ENCODE assay signal across 17 cellular contexts in the genomic region with DNA sequence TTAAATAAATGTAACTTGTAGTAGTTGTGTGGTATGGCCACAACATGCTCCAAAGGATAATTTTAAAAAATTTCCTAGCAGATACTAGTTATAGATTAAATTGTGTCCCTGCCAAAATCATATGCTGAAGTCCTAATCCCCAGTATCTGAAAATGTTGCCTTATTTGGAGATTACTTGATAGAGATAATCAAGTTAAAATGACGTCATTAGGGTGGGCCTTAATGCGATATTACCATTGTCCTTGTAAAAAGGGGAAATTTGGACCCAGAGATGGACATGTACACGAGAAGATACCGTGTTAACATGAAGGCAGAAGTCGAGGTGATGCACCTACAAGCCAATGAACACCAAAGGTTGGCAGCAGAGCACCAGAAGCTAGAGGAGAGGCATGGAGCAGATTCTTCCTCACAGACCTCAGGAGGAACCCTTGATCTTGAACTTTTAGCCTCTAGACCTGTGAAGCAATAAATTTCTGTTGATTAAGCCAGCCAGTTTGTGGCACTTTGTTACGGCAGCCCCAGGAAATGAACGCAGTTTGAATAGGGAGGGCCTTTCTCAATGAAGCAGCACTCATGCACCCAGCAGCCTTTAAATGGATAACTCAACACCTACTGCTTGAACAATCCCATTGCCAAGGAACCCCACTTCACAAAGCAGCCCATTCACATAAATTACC.
DNase-seq lines count a peak whose midpoint lies in the region; ATAC-seq, FAIRE-seq and TF ChIP-seq lines count a peak whose summit lies in the region.
"Had no signal": no experiment of that assay in that cellular context is flagged by ENCODE, and none has a peak within 500 bp of the region (broad histone marks: within the 10 kb centered on the region; RNA-seq: fewer than 3 reads in every experiment).

No MANE protein-coding gene starts in this region.

- H3K4me1 Mint-ChIP-seq in GM23338, result peaks cover 14% of the 10 kb centered on the region
- H3K4me1 Mint-ChIP-seq in immature natural killer cell, result peaks cover 20 to 25% of the 10 kb centered on the region in 2 donors

- no peaks in the 10 kb centered on the region for H4K20me1 ChIP-seq in GM23338 (replicated peaks; ENCODE audit: insufficient read depth)

- no peaks in the 10 kb centered on the region for H3K36me3 ChIP-seq in GM23338 (ENCODE audit: insufficient read depth)
- peaks cover 0 to 44% of the 10 kb centered on the region in 2 donors for H3K36me3 ChIP-seq in left lung
- H3K36me3 ChIP-seq: BE2C had no signal

- H2AFZ ChIP-seq in GM23338, result no peak overlapping the region
- H2AFZ ChIP-seq: GM23248 had no signal

- no peaks in the 10 kb centered on the region for H3K9me3 ChIP-seq in left lung
- H3K9me3 ChIP-seq: BE2C had no signal

- H3K4me3 Mint-ChIP-seq in GM23338 (no peak overlapping the region), immature natural killer cell (no peak overlapping the region)
- H3K4me3 Mint-ChIP-seq: CD4-positive, alpha-beta memory T cell had no signal

- H3K4me1 ChIP-seq in GM23338 (ENCODE audit: insufficient read depth) (peaks cover 12% of the 10 kb centered on the region; the same call in 1 of the 2 replicates), left lung (peaks cover 0 to 26% of the 10 kb centered on the region in 2 donors)
- H3K4me1 ChIP-seq: BE2C had no signal

- H3K36me3 Mint-ChIP-seq in GM23338 (ENCODE audit: low read depth) (peaks cover 2% of the 10 kb centered on the region; the same call in 1 of the 3 replicates), immature natural killer cell (peaks cover 8 to 28% (median 9%) of the 10 kb centered on the region in 3 donors)

- H3K9me3 Mint-ChIP-seq in GM23338, result no peaks in the 10 kb centered on the region
- H3K9me3 Mint-ChIP-seq in immature natural killer cell, result no peaks in the 10 kb centered on the region
- H3K9me3 Mint-ChIP-seq: CD4-positive, alpha-beta memory T cell had no signal

- no peak overlapping the region for H3K4me2 ChIP-seq in GM23338

- no peaks in the 10 kb centered on the region; the same call in 1 of the 2 replicates for H3F3A ChIP-seq in GM23338 (replicated peaks; ENCODE audit: low read depth)

- no peak for ATAC-seq in GM23338
- ATAC-seq in GM18502 (IDR thresholded peaks at IDR 0.05; ENCODE audit: poor library complexity, unreplicated experiment), result no peak
- ATAC-seq in left lung, result no peak

- DNase-seq in AML-193 (lab: John Stamatoyannopoulos, UW), result peak; percentile 22 to 63
- DNase-seq in GM23338 (ENCODE audit: low spot score), result no peak
- peak; percentile 72 for DNase-seq in SKM-1 treated with dmso at 0.1 percent for 144 hours (lab: John Stamatoyannopoulos, UW; ENCODE audit: unreplicated experiment)
- DNase-seq in immature natural killer cell, result no peak
- no peak for DNase-seq in frontal cortex (ENCODE audit: low spot score in 2 of 2)
- no peak for DNase-seq in left lung
- DNase-seq: BE2C; CD4-positive, alpha-beta memory T cell; DMS79 treated with DMSO at 0.1 percent for 48 hours; GM23248; KBM-7; NCI-H1092 treated with DMSO at 0.1 percent for 48 hours; NCI-H510A treated with DMSO at 0.1 percent for 48 hours; NCI-H82; SHP77 treated with DMSO at 0.1 percent for 48 hours had no signal

- no peak for FAIRE-seq in frontal cortex (lab: Jason Lieb, UNC)
- FAIRE-seq: D721Med had no signal

- no peak overlapping the region for H3K4me3 ChIP-seq in GM23338
- no peak overlapping the region for H3K4me3 ChIP-seq in left lung
- H3K4me3 ChIP-seq: GM23248 had no signal

- H3K27ac Mint-ChIP-seq in GM23338 (no peak overlapping the region), immature natural killer cell (peak overlapping the region in 5 of 6 donors; percentile 40 to 72 (median 63))

- intact Hi-C loops in left lung (cut with DNase I), result no loop called here

- no peaks in the 10 kb centered on the region for H3K27me3 ChIP-seq in GM23338 (ENCODE audit: insufficient read depth)
- H3K27me3 ChIP-seq in left lung, result no peaks in the 10 kb centered on the region
- H3K27me3 ChIP-seq: BE2C had no signal

- H3K9me2 ChIP-seq in GM23338 (ENCODE audit: insufficient read depth), result no peaks in the 10 kb centered on the region

- H3K27ac ChIP-seq in GM23338 (ENCODE audit: low read depth) (peak overlapping the region; percentile 18; the same call in 1 of the 2 replicates), left lung (no peak overlapping the region)
- H3K27ac ChIP-seq: GM23248 had no signal

- TF ChIP-seq CTCF in GM23338 (conservative IDR thresholded peaks at IDR 0.05; ENCODE audit: low read depth in 2 of 2) (no peak), left lung (IDR thresholded peaks at IDR 0.05) (no peak)

- H3K79me2 ChIP-seq in GM23338 (replicated peaks; ENCODE audit: insufficient read depth), result no peaks in the 10 kb centered on the region

- peaks cover 2% of the 10 kb centered on the region for H3K27me3 Mint-ChIP-seq in GM23338 (ENCODE audit: insufficient read depth, low read depth, poor library complexity)
- H3K27me3 Mint-ChIP-seq in immature natural killer cell (ENCODE audit: low read depth in 3 of 3), result peaks cover 0 to 4% (median under 1%) of the 10 kb centered on the region in 3 donors
- H3K27me3 Mint-ChIP-seq: CD4-positive, alpha-beta memory T cell had no signal

TF ChIP-seq in GM23338, 12 proteins besides CTCF, POLR2A, EP300 and RAD21:
- TF ChIP-seq EZH2phosphoT487 (IDR thresholded peaks at IDR 0.05; ENCODE audit: unreplicated experiment), result no peak
- no peak for TF ChIP-seq POLR2AphosphoS5 (IDR thresholded peaks at IDR 0.05; ENCODE audit: low read depth)
- no peak for TF ChIP-seq NANOG (IDR thresholded peaks at IDR 0.05; ENCODE audit: borderline replicate concordance)
- TF ChIP-seq, protein P1, sequence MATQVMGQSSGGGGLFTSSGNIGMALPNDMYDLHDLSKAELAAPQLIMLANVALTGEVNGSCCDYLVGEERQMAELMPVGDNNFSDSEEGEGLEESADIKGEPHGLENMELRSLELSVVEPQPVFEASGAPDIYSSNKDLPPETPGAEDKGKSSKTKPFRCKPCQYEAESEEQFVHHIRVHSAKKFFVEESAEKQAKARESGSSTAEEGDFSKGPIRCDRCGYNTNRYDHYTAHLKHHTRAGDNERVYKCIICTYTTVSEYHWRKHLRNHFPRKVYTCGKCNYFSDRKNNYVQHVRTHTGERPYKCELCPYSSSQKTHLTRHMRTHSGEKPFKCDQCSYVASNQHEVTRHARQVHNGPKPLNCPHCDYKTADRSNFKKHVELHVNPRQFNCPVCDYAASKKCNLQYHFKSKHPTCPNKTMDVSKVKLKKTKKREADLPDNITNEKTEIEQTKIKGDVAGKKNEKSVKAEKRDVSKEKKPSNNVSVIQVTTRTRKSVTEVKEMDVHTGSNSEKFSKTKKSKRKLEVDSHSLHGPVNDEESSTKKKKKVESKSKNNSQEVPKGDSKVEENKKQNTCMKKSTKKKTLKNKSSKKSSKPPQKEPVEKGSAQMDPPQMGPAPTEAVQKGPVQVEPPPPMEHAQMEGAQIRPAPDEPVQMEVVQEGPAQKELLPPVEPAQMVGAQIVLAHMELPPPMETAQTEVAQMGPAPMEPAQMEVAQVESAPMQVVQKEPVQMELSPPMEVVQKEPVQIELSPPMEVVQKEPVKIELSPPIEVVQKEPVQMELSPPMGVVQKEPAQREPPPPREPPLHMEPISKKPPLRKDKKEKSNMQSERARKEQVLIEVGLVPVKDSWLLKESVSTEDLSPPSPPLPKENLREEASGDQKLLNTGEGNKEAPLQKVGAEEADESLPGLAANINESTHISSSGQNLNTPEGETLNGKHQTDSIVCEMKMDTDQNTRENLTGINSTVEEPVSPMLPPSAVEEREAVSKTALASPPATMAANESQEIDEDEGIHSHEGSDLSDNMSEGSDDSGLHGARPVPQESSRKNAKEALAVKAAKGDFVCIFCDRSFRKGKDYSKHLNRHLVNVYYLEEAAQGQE (IDR thresholded peaks at IDR 0.05; ENCODE audit: unreplicated experiment), result no peak

Comparison
In these comparisons a context has a peak if more than half of its experiments do, and no peak if none do; other contexts are left out.
1. DNase-seq: peak in AML-193 (2 of 2) and SKM-1 treated with dmso at 0.1 percent for 144 hours (single experiment); none in GM23338 (single experiment), immature natural killer cell (0 of 3), frontal cortex (0 of 2) and left lung (0 of 2).